ENCODE assay signal across 21 cellular contexts in genomic region chr10:77715536-77715935, GRCh38.
DNase-seq lines count a peak whose midpoint lies in the region; ATAC-seq, FAIRE-seq and TF ChIP-seq lines count a peak whose summit lies in the region.
"Had no signal": no experiment of that assay in that cellular context is flagged by ENCODE, and none has a peak within 500 bp of the region (broad histone marks: within the 10 kb centered on the region; RNA-seq: fewer than 3 reads in every experiment).

No MANE protein-coding gene starts in this region.

- H3K27me3 ChIP-seq in SK-N-SH (ENCODE audit: insufficient read depth) (no peaks in the 10 kb centered on the region), bronchial epithelial cell (ENCODE audit: control insufficient read depth, insufficient read depth, low read length) (peaks cover 3% of the 10 kb centered on the region), neural progenitor cell (peaks cover 13% of the 10 kb centered on the region), upper lobe of right lung (peaks cover 25% of the 10 kb centered on the region)

- H3F3A ChIP-seq in SK-N-SH (replicated peaks; ENCODE audit: insufficient read depth) (peaks cover 5% of the 10 kb centered on the region), neural progenitor cell (ENCODE audit: low read depth) (peaks cover 22% of the 10 kb centered on the region)

- H2AFZ ChIP-seq in SK-N-SH (ENCODE audit: low read depth) (no peak overlapping the region), neural progenitor cell (replicated peaks) (no peak overlapping the region)

- no peak for TF ChIP-seq EP300 in SK-N-SH (IDR thresholded peaks at IDR 0.05; ENCODE audit: borderline replicate concordance in 1 of 2, low read depth in 1 of 2, low read length in 1 of 2)

- DNase-seq in SK-N-SH (no peak), bronchial epithelial cell (ENCODE audit: low read depth) (no peak), neural progenitor cell (ENCODE audit: low spot score) (no peak), DMS79 treated with DMSO at 0.1 percent for 48 hours (lab: John Stamatoyannopoulos, UW) (no peak), upper lobe of right lung (no peak), GM03348 (ENCODE audit: low spot score) (no peak)
- DNase-seq: AML-193; CD4-positive, alpha-beta T cell; CD8-positive, alpha-beta T cell; DMS79; GF-D8 had no signal

- peaks cover 18% of the 10 kb centered on the region for H3K27me3 Mint-ChIP-seq in neural progenitor cell (ENCODE audit: insufficient read depth, low read depth)

- 90% methylated on average over 1 of the region's 1 CpG for WGBS in SK-N-SH (ENCODE audit: low lambda C conversion rate)

- H3K4me1 ChIP-seq in SK-N-SH (ENCODE audit: control insufficient read depth in 1 of 2, insufficient read depth in 2 of 2, low read depth in 1 of 2, low read length in 1 of 2) (peaks cover 4 to 19% of the 10 kb centered on the region in 2 experiments; a peak in 3 of 4 replicates), neural progenitor cell (peaks cover 18% of the 10 kb centered on the region), upper lobe of right lung (peaks cover 5% of the 10 kb centered on the region)
- H3K4me1 ChIP-seq: A549 had no signal

- no peaks in the 10 kb centered on the region for H3K9me3 Mint-ChIP-seq in neural progenitor cell
- H3K9me3 Mint-ChIP-seq: CD4-positive, alpha-beta T cell; CD8-positive, alpha-beta T cell had no signal

- intact Hi-C loops in upper lobe of right lung (cut with DNase I), result no loop called here

- H3K4me1 Mint-ChIP-seq in neural progenitor cell, result peaks cover 48% of the 10 kb centered on the region

- peak overlapping the region; percentile 61 for H3K27ac Mint-ChIP-seq in neural progenitor cell
- H3K27ac Mint-ChIP-seq: B cell; CD4-positive, alpha-beta T cell; CD8-positive, alpha-beta T cell had no signal

- POLR2A ChIA-PET in SK-N-SH (lab: Yijun Ruan, JAX), result no interaction called here

- no peak overlapping the region for H3K4me2 ChIP-seq in SK-N-SH
- H3K4me2 ChIP-seq in neural progenitor cell, result no peak overlapping the region
- H3K4me2 ChIP-seq: A549; BLaER1 treated with 17β-estradiol and CSF1 and Interleukin-3, amounts not matched to agents 10 nM and 100 nM had no signal

- no peak overlapping the region for H3K4me3 Mint-ChIP-seq in neural progenitor cell
- H3K4me3 Mint-ChIP-seq: B cell; CD4-positive, alpha-beta T cell; CD8-positive, alpha-beta T cell had no signal

- FAIRE-seq in bronchial epithelial cell (lab: Jason Lieb, UNC), result peak; percentile 23
- FAIRE-seq: A549, D721Med, G401.6 had no signal

- no peak for TF ChIP-seq RAD21 in SK-N-SH (IDR thresholded peaks at IDR 0.05; ENCODE audit: low read length)

- H3K79me2 ChIP-seq in SK-N-SH (ENCODE audit: insufficient read depth) (no peaks in the 10 kb centered on the region), neural progenitor cell (ENCODE audit: low read depth) (no peaks in the 10 kb centered on the region)

- H3K27ac ChIP-seq in SK-N-SH (ENCODE audit: low read depth in 2 of 2, low read length in 1 of 2) (no peak overlapping the region), neural progenitor cell (no peak overlapping the region), upper lobe of right lung (no peak overlapping the region)
- H3K27ac ChIP-seq: 22Rv1; A549; BLaER1 treated with 17β-estradiol and CSF1 and Interleukin-3, amounts not matched to agents 10 nM and 100 nM; C4-2B had no signal

- H3K36me3 Mint-ChIP-seq in neural progenitor cell, result no peaks in the 10 kb centered on the region
- H3K36me3 Mint-ChIP-seq: CD8-positive, alpha-beta T cell had no signal

- no peak for ATAC-seq in SK-N-SH treated with all-trans-retinoic acid at 6 μM for 48 hours
- ATAC-seq in upper lobe of right lung, result no peak
- ATAC-seq: A549; CD8-positive, alpha-beta T cell; GM12878 had no signal

- no peaks in the 10 kb centered on the region for H3K9me3 ChIP-seq in SK-N-SH
- H3K9me3 ChIP-seq in neural progenitor cell (ENCODE audit: low read depth), result no peaks in the 10 kb centered on the region
- H3K9me3 ChIP-seq in upper lobe of right lung, result no peaks in the 10 kb centered on the region
- H3K9me3 ChIP-seq: BLaER1 treated with 17β-estradiol and CSF1 and Interleukin-3, amounts not matched to agents 10 nM and 100 nM; Caco-2 had no signal

- TF ChIP-seq CTCF in SK-N-SH (IDR thresholded peaks at IDR 0.05) (no peak), bronchial epithelial cell (IDR thresholded peaks at IDR 0.05; ENCODE audit: insufficient read depth, low read length, severe bottlenecking) (no peak), neural progenitor cell (IDR thresholded peaks at IDR 0.05) (no peak), upper lobe of right lung (IDR thresholded peaks at IDR 0.05) (no peak)

- no peaks in the 10 kb centered on the region for H4K20me1 ChIP-seq in SK-N-SH (ENCODE audit: insufficient read depth)
- H4K20me1 ChIP-seq in neural progenitor cell (ENCODE audit: low read depth), result no peaks in the 10 kb centered on the region
- H4K20me1 ChIP-seq: BLaER1 treated with 17β-estradiol and CSF1 and Interleukin-3, amounts not matched to agents 10 nM and 100 nM had no signal

- CTCF ChIA-PET in SK-N-SH (lab: Yijun Ruan, JAX), result interaction anchor here (1.1 to 4.3 kb wide), 3 partner anchors 41 to 550 kb away, joined by 3 to 13 read pairs (median 7); no protein-coding TSS in a partner anchor

- no peak overlapping the region for H3K9ac ChIP-seq in SK-N-SH
- H3K9ac ChIP-seq in neural progenitor cell, result no peak overlapping the region
- H3K9ac ChIP-seq: BLaER1 treated with 17β-estradiol and CSF1 and Interleukin-3, amounts not matched to agents 10 nM and 100 nM had no signal

- H3K36me3 ChIP-seq in SK-N-SH (replicated peaks in 1 of 2; ENCODE audit: control insufficient read depth in 1 of 2, insufficient read depth in 2 of 2, low read length in 1 of 2) (no peaks in the 10 kb centered on the region), bronchial epithelial cell (ENCODE audit: control insufficient read depth, insufficient read depth, low read length) (no peaks in the 10 kb centered on the region), neural progenitor cell (no peaks in the 10 kb centered on the region), upper lobe of right lung (no peaks in the 10 kb centered on the region)
- H3K36me3 ChIP-seq: BLaER1 treated with 17β-estradiol and CSF1 and Interleukin-3, amounts not matched to agents 10 nM and 100 nM had no signal

- H3K4me3 ChIP-seq in SK-N-SH (ENCODE audit: low read depth in 2 of 2, low read length in 1 of 2), result no peak overlapping the region
- no peak overlapping the region for H3K4me3 ChIP-seq in bronchial epithelial cell (ENCODE audit: low read depth, low read length)
- no peak overlapping the region for H3K4me3 ChIP-seq in neural progenitor cell
- no peak overlapping the region for H3K4me3 ChIP-seq in upper lobe of right lung
- H3K4me3 ChIP-seq: A549; BLaER1 treated with 17β-estradiol and CSF1 and Interleukin-3, amounts not matched to agents 10 nM and 100 nM; GM12878 had no signal

- no peaks in the 10 kb centered on the region for H3K9me2 ChIP-seq in SK-N-SH

TF ChIP-seq in SK-N-SH treated with all-trans-retinoic acid at 6 μM for 48 hours, 23 proteins besides CTCF, POLR2A, EP300 and RAD21 (continues in another document):
- TF ChIP-seq CSRNP3 (CRISPR knock-in tag; IDR thresholded peaks at IDR 0.05) (no peak), ZNF70 (CRISPR knock-in tag; IDR thresholded peaks at IDR 0.05) (peak; percentile 97)

TF ChIP-seq in SK-N-SH, 30 proteins besides CTCF, POLR2A, EP300 and RAD21 (continues in another document):
- no peak for TF ChIP-seq IRF3 (IDR thresholded peaks at IDR 0.05; ENCODE audit: low read depth, low read length)
- no peak for TF ChIP-seq GATA2 (CRISPR knock-in tag; IDR thresholded peaks at IDR 0.05)
- no peak for TF ChIP-seq TCF12 (IDR thresholded peaks at IDR 0.05)
- no peak for TF ChIP-seq USF2 (IDR thresholded peaks at IDR 0.05; ENCODE audit: borderline replicate concordance, low read depth, low read length)
- no peak for TF ChIP-seq TAF1 (IDR thresholded peaks at IDR 0.05; ENCODE audit: borderline replicate concordance, low read depth, low read length)
- TF ChIP-seq RCOR1 (IDR thresholded peaks at IDR 0.05; ENCODE audit: low read length), result no peak
- TF ChIP-seq USF1 (IDR thresholded peaks at IDR 0.05; ENCODE audit: borderline replicate concordance, low read depth), result no peak
- TF ChIP-seq GABPA (IDR thresholded peaks at IDR 0.05; ENCODE audit: low read depth), result no peak
- TF ChIP-seq MXI1 (IDR thresholded peaks at IDR 0.05; ENCODE audit: low read depth, low read length), result no peak
- no peak for TF ChIP-seq SIN3A (IDR thresholded peaks at IDR 0.05; ENCODE audit: borderline replicate concordance, low read depth, low read length)
- no peak for TF ChIP-seq NFIC (IDR thresholded peaks at IDR 0.05; ENCODE audit: borderline replicate concordance)
- TF ChIP-seq FOXJ3 (CRISPR knock-in tag; IDR thresholded peaks at IDR 0.05), result no peak
- TF ChIP-seq CHD2 (IDR thresholded peaks at IDR 0.05; ENCODE audit: low read length, partially characterized antibody), result no peak
- TF ChIP-seq MEF2A (IDR thresholded peaks at IDR 0.05; ENCODE audit: borderline replicate concordance, low read depth), result no peak
- no peak for TF ChIP-seq RFX5 (IDR thresholded peaks at IDR 0.05; ENCODE audit: low read length)
- TF ChIP-seq FOXM1 (IDR thresholded peaks at IDR 0.05; ENCODE audit: low read depth), result no peak
